ENCODE assay signal across 1 cellular context in the genomic region with DNA sequence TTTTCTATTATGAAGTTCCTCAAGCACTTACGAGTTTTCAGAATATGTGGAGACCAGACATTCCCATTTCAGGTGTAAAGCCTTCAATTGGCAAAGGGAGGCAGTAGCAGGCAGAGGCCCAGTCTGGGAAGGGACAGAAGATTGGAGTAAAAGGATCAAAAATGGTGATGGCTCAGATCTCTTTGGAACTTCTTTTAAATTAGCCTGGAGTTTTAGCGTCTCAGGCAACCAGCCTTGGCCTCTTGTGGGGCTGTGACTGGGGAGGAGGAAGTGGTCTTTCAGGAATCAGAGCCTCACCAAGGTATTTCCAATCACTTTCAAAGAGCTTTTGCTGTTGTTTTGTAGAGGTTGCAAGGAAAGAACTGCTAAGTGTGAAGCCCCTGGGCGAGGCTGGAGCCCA.
TF ChIP-seq lines count a peak whose summit lies in the region.

No MANE protein-coding gene starts in this region.

TF ChIP-seq in K562, 482 proteins besides CTCF, POLR2A, EP300 and RAD21 (continued from another document):
- TF ChIP-seq ELK3 (CRISPR knock-in tag; IDR thresholded peaks at IDR 0.05) (no peak), TSC22D4 (tag; IDR thresholded peaks at IDR 0.05) (no peak)
- TF ChIP-seq, protein P1, sequence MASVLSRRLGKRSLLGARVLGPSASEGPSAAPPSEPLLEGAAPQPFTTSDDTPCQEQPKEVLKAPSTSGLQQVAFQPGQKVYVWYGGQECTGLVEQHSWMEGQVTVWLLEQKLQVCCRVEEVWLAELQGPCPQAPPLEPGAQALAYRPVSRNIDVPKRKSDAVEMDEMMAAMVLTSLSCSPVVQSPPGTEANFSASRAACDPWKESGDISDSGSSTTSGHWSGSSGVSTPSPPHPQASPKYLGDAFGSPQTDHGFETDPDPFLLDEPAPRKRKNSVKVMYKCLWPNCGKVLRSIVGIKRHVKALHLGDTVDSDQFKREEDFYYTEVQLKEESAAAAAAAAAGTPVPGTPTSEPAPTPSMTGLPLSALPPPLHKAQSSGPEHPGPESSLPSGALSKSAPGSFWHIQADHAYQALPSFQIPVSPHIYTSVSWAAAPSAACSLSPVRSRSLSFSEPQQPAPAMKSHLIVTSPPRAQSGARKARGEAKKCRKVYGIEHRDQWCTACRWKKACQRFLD (CRISPR knock-in tag; IDR thresholded peaks at IDR 0.05), result no peak
TF ChIP-seq in K562: peak in this region for 0.
